8 cellular contexts compared by ENCODE assay signal in the genomic region with DNA sequence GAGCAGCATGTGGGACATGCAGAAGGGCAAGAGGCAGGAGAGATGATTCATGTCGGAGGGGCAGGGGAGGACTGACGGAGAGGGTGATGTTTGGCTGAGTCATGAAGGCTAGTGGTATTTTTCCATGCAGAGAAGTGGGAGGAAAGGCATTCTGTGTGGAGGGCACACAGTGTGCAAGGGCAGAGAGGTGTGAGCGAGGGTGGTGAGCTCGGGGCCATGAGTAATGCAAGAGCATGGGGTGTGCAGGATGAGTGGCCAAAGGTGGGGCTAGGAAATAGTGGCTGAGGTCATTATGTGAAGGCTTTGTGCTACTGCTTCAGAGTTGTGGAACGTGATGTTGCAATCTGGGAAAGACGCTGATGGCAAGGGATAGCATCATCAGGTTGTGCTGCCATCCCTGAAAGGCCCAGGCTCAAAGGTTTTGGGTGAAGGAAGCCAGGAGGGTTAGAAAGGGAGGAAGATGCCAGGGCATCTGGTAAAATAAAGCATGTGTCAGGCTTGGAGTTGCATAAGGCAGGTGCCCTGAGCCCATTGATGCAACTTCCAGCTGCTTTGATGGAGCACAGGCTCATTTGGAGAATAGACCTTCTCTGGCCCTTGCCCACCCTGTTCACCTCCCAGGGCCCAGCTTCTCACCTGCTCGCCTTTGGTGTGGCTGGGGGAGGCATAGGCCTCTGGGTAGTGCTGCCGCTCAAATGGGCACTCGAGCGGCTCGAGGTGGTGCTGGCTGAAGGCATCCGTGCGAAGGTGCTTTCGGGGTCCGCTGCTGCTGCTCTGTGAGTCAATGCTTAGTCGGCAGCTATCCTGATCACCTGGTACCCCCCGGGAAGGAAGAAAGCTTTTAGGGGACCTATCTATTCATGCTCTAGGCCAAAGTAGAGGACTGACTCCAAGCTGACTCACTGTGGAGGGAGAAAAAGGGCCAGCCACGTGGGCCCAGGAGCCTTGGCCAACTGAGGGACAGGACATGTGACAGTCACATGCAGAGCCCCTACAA. TPM values are rescaled to one million over a fixed set of nuclear protein-coding genes. Genes with fewer than 3 reads are reported as not detected.
DNase-seq lines count a peak whose midpoint lies in the region; ATAC-seq and TF ChIP-seq lines count a peak whose summit lies in the region.

No MANE protein-coding gene starts in this region.

- WGBS in lung, 2 donors = 74 to 83% methylated on average over 18 of the region's 18 CpGs

- intact Hi-C loops in MCF 10A (cut with micrococcal nuclease) = loop anchor here (1.0 to 2.0 kb wide), 3 partner anchors 36 to 163 kb away; no protein-coding TSS in a partner anchor

- BruUV-seq in MCF 10A (replicated peaks; lab: Mats Ljungman, UMichigan) = TSS peak; percentile 92

- peaks cover 6 to 21% of the 10 kb centered on the region in 2 donors for H3K4me1 ChIP-seq in lung (ENCODE audit: control insufficient read depth in 2 of 2, insufficient read depth in 2 of 2, low read length in 2 of 2)

- ATAC-seq in lung (ENCODE audit: insufficient read depth, low FRiP score) = peak; percentile 88
- ATAC-seq in HG03280 (IDR thresholded peaks at IDR 0.05; ENCODE audit: unreplicated experiment) = no peak
- no peak for ATAC-seq in GM18867 (IDR thresholded peaks at IDR 0.05; ENCODE audit: unreplicated experiment)
- ATAC-seq in HG02840 (IDR thresholded peaks at IDR 0.05; ENCODE audit: low FRiP score, unreplicated experiment) = no peak

- CTCF ChIA-PET in MCF 10A (lab: Yijun Ruan, JAX) = interaction anchor here (0.5 to 25.7 kb wide), 26 partner anchors 8 to 618 kb away, joined by 3 to 505 read pairs (median 3); no protein-coding TSS in a partner anchor

- peak overlapping the region; percentile 55 to 80 for H3K27ac ChIP-seq in lung (ENCODE audit: low read depth in 1 of 2, low read length in 1 of 2)

- H3K4me3 ChIP-seq in lung = no peak overlapping the region

- TF ChIP-seq CTCF in MCF 10A (IDR thresholded peaks at IDR 0.05; ENCODE audit: unreplicated experiment) (no peak), lung (IDR thresholded peaks at IDR 0.05; ENCODE audit: control extremely low read depth, extremely low read depth) (no peak)

- H3K9me3 ChIP-seq in lung (ENCODE audit: control insufficient read depth in 2 of 2, insufficient read depth in 1 of 2, low read length in 1 of 2) = no peaks in the 10 kb centered on the region

- POLR2A ChIA-PET in MCF 10A (lab: Yijun Ruan, JAX) = interaction anchor here (0.6 to 5.0 kb wide), 22 partner anchors 8 to 641 kb away, joined by 3 to 75 read pairs (median 4); no protein-coding TSS in a partner anchor

- H3K27me3 Mint-ChIP-seq in MCF 10A (ENCODE audit: insufficient read depth, unreplicated experiment) = no peaks in the 10 kb centered on the region

- no peaks in the 10 kb centered on the region for H3K9me3 Mint-ChIP-seq in MCF 10A (ENCODE audit: unreplicated experiment)

- H3K4me1 Mint-ChIP-seq in MCF 10A (ENCODE audit: insufficient read depth, unreplicated experiment) = peaks cover 26% of the 10 kb centered on the region

- H3K27me3 ChIP-seq in lung (ENCODE audit: control insufficient read depth, insufficient read depth) = no peaks in the 10 kb centered on the region

- peak overlapping the region; percentile 77 for H3K27ac Mint-ChIP-seq in MCF 10A (ENCODE audit: low read depth, unreplicated experiment)

- no peaks in the 10 kb centered on the region for H3K36me3 Mint-ChIP-seq in MCF 10A (ENCODE audit: insufficient read depth, unreplicated experiment)

- DNase-seq in GDM1 (lab: John Stamatoyannopoulos, UW) (peak; percentile 31), SHP77 (lab: John Stamatoyannopoulos, UW) (peak; percentile 13 to 28), MCF 10A (ENCODE audit: unreplicated experiment) (peak; percentile 100), lung (ENCODE audit: low spot score) (peak; percentile 76)
- DNase-seq in stimulated activated CD8-positive, alpha-beta memory T cell treated with anti-CD3 and anti-CD28 coated beads, Interleukin-7, amount 100 ng/mL, for 4 hours (ENCODE audit: low read depth in 2 of 2) = peak; percentile 43 to 55

- peak overlapping the region; percentile 55 for H3K4me3 Mint-ChIP-seq in MCF 10A (ENCODE audit: unreplicated experiment)

- peaks cover 0 to 7% of the 10 kb centered on the region in 2 donors for H3K36me3 ChIP-seq in lung (ENCODE audit: control insufficient read depth in 2 of 2, insufficient read depth in 2 of 2, low read length in 2 of 2)

RNA-seq across cellular contexts. Expression of a gene that starts 37.5 kb away (rescaled TPM):
- total RNA-seq in MCF 10A (2022) (2.4 TPM in 2 replicates), lung (1 to 10 TPM in 1 of 2 donors, under 1 TPM in 1; 0.28 to 5.9 TPM)
- 1 to 10 TPM in 1 of 2 donors, under 1 TPM in 1; 0.89 to 3.8 TPM for polyA plus RNA-seq in lung

Comparison
In these comparisons a context has a peak if more than half of its experiments do, and no peak if none do; other contexts are left out.
1. DNase-seq: peak in every context shown above with its lines; median percentile 100 in MCF 10A; 76 in lung; 49 in stimulated activated CD8-positive, alpha-beta memory T cell treated with anti-CD3 and anti-CD28 coated beads, Interleukin-7, amount 100 ng/mL, for 4 hours; 31 in GDM1; 20 in SHP77.